In genomic region chr3:11635671-11636371, GRCh38 we compare ENCODE assay signal across 16 cellular contexts. TPM values are rescaled to one million over a fixed set of nuclear protein-coding genes. Genes with fewer than 3 reads are reported as not detected.
A peak's percentile ranks its signal among the peaks of the same experiment; 100 is the strongest.
DNase-seq lines count a peak whose midpoint lies in the region; TF ChIP-seq lines count a peak whose summit lies in the region.
"Had no signal": no experiment of that assay in that cellular context is flagged by ENCODE, and none has a peak within 500 bp of the region (broad histone marks: within the 10 kb centered on the region; RNA-seq: fewer than 3 reads in every experiment).

No MANE protein-coding gene starts in this region.

- no peaks in the 10 kb centered on the region for H3K27me3 ChIP-seq in BLaER1 treated with 17β-estradiol and CSF1 and Interleukin-3, amounts not matched to agents 10 nM and 100 nM
- H3K27me3 ChIP-seq in OCI-LY1 (ENCODE audit: insufficient read depth, low read length) (no peaks in the 10 kb centered on the region), fibroblast of lung (ENCODE audit: control insufficient read depth, insufficient read depth, low read length) (no peaks in the 10 kb centered on the region), parathyroid adenoma (ENCODE audit: control insufficient read depth, insufficient read depth, low read length) (no peaks in the 10 kb centered on the region), Peyer's patch (no peaks in the 10 kb centered on the region)
- H3K27me3 ChIP-seq: ovary had no signal

- peaks cover 96 to 100% (median 100%) of the 10 kb centered on the region in 11 experiments for H4K20me1 ChIP-seq in BLaER1 treated with 17β-estradiol and CSF1 and Interleukin-3, amounts not matched to agents 10 nM and 100 nM
- H4K20me1 ChIP-seq in OCI-LY1 (ENCODE audit: insufficient read depth, low read length) = 0 out of 2 replicates have a peak, but pooled peaks cover 11% of the 10 kb centered on the region
- H4K20me1 ChIP-seq in fibroblast of lung (ENCODE audit: control insufficient read depth, extremely low read depth, insufficient read depth, low read length) = no peaks in the 10 kb centered on the region

- no peaks in the 10 kb centered on the region for H3K9me2 ChIP-seq in OCI-LY1 (ENCODE audit: low read depth, low read length)

- peaks cover 98% of the 10 kb centered on the region for H3K79me2 ChIP-seq in OCI-LY1 (ENCODE audit: insufficient read depth, low read length)
- peaks cover 94% of the 10 kb centered on the region for H3K79me2 ChIP-seq in fibroblast of lung (ENCODE audit: control insufficient read depth, insufficient read depth, low read length)
- H3K79me2 ChIP-seq in parathyroid adenoma = peaks cover 63% of the 10 kb centered on the region

- H3K9me3 ChIP-seq in BLaER1 treated with 17β-estradiol and CSF1 and Interleukin-3, amounts not matched to agents 10 nM and 100 nM (replicated peaks in 1 of 11) = peaks cover 0 to 12% (median 4%) of the 10 kb centered on the region in 11 experiments; a peak in 8 of 22 replicates
- no peaks in the 10 kb centered on the region for H3K9me3 ChIP-seq in OCI-LY1 (ENCODE audit: low read length)
- no peaks in the 10 kb centered on the region for H3K9me3 ChIP-seq in fibroblast of lung (ENCODE audit: control insufficient read depth, insufficient read depth, low read depth, low read length)
- no peaks in the 10 kb centered on the region for H3K9me3 ChIP-seq in parathyroid adenoma (ENCODE audit: control insufficient read depth, low read length)
- no peaks in the 10 kb centered on the region for H3K9me3 ChIP-seq in Peyer's patch
- H3K9me3 ChIP-seq: ovary had no signal

- H3K36me3 ChIP-seq in BLaER1 treated with 17β-estradiol and CSF1 and Interleukin-3, amounts not matched to agents 10 nM and 100 nM = peaks cover 9 to 86% (median 68%) of the 10 kb centered on the region in 11 experiments; a peak in 21 of 22 replicates
- peaks cover 36% of the 10 kb centered on the region for H3K36me3 ChIP-seq in OCI-LY1 (ENCODE audit: insufficient read depth, low read length)
- no peaks in the 10 kb centered on the region for H3K36me3 ChIP-seq in fibroblast of lung (ENCODE audit: control insufficient read depth, insufficient read depth, low read length)
- no peaks in the 10 kb centered on the region for H3K36me3 ChIP-seq in parathyroid adenoma (ENCODE audit: control insufficient read depth, insufficient read depth, low read length)
- H3K36me3 ChIP-seq in Peyer's patch = no peaks in the 10 kb centered on the region
- H3K36me3 ChIP-seq: ovary had no signal

- H3K4me1 ChIP-seq in BLaER1 treated with 17β-estradiol and CSF1 and Interleukin-3, amounts not matched to agents 10 nM and 100 nM = peaks cover 69 to 89% (median 77%) of the 10 kb centered on the region in 10 experiments
- peaks cover 68% of the 10 kb centered on the region for H3K4me1 ChIP-seq in OCI-LY1 (ENCODE audit: insufficient read depth, low read length, severe bottlenecking)
- H3K4me1 ChIP-seq in fibroblast of lung (ENCODE audit: control insufficient read depth, extremely low read depth, insufficient read depth, low read length) = peaks cover 11% of the 10 kb centered on the region
- H3K4me1 ChIP-seq in parathyroid adenoma = peaks cover 17% of the 10 kb centered on the region
- H3K4me1 ChIP-seq in Peyer's patch = peaks cover 0 to 67% (median 0%) of the 10 kb centered on the region in 4 donors

- H2AFZ ChIP-seq in OCI-LY1 (ENCODE audit: low read length) (no peak overlapping the region), fibroblast of lung (ENCODE audit: low read length) (no peak overlapping the region), parathyroid adenoma (no peak overlapping the region)

- peak overlapping the region in 1 of 11 experiments; percentile 51; a peak in 1 of 22 replicates for H3K9ac ChIP-seq in BLaER1 treated with 17β-estradiol and CSF1 and Interleukin-3, amounts not matched to agents 10 nM and 100 nM
- H3K9ac ChIP-seq in OCI-LY1 (ENCODE audit: low read length) (no peak overlapping the region), fibroblast of lung (ENCODE audit: insufficient read depth, low read length) (no peak overlapping the region), parathyroid adenoma (no peak overlapping the region)
- H3K9ac ChIP-seq: KMS-11 had no signal

- H3K4me2 ChIP-seq in BLaER1 treated with 17β-estradiol and CSF1 and Interleukin-3, amounts not matched to agents 10 nM and 100 nM = peak overlapping the region; percentile 30 to 99 (median 67); a peak in 20 of 22 replicates
- H3K4me2 ChIP-seq in OCI-LY1 (ENCODE audit: low read length) (peak overlapping the region; percentile 70; the same call in 1 of the 2 replicates), fibroblast of lung (ENCODE audit: extremely low read depth, insufficient read depth, low read length) (peak overlapping the region; percentile 36), parathyroid adenoma (ENCODE audit: low read length) (peak overlapping the region; percentile 41)
- H3K4me2 ChIP-seq: KMS-11 had no signal

- H3K27ac ChIP-seq in BLaER1 treated with 17β-estradiol and CSF1 and Interleukin-3, amounts not matched to agents 10 nM and 100 nM = no peak overlapping the region
- H3K27ac ChIP-seq in OCI-LY1 (ENCODE audit: low read depth, low read length, poor library complexity, severe bottlenecking) (no peak overlapping the region), fibroblast of lung (ENCODE audit: insufficient read depth, low read length) (no peak overlapping the region), parathyroid adenoma (peak overlapping the region; percentile 37), Peyer's patch (peak overlapping the region in 1 of 4 donors; percentile 94)
- H3K27ac ChIP-seq: KMS-11, SK-N-MC had no signal

- H3K4me3 ChIP-seq in BLaER1 treated with 17β-estradiol and CSF1 and Interleukin-3, amounts not matched to agents 10 nM and 100 nM = no peak overlapping the region
- no peak overlapping the region for H3K4me3 ChIP-seq in OCI-LY1 (ENCODE audit: low read depth, low read length, poor library complexity, severe bottlenecking)
- no peak overlapping the region for H3K4me3 ChIP-seq in fibroblast of lung (replicated peaks in 1 of 4; ENCODE audit: control extremely low read depth in 1 of 4, insufficient read depth in 1 of 4, low read depth in 3 of 4, low read length in 4 of 4)
- no peak overlapping the region for H3K4me3 ChIP-seq in parathyroid adenoma (ENCODE audit: low read depth, low read length)
- no peak overlapping the region for H3K4me3 ChIP-seq in Peyer's patch
- H3K4me3 ChIP-seq: ovary, SK-N-MC had no signal

- no peak for DNase-seq in fibroblast of lung (ENCODE audit: low read depth in 2 of 2)
- no peak for DNase-seq in cerebellar nuclear complex (lab: John Stamatoyannopoulos, UW)
- no peak for DNase-seq in Peyer's patch
- DNase-seq in NCI-H1417 treated with DMSO at 0.1 percent for 48 hours (lab: John Stamatoyannopoulos, UW) = no peak
- no peak for DNase-seq in NCI-H69 (lab: John Stamatoyannopoulos, UW)
- DNase-seq: activated B cell treated with CpG ODN at 0.5 μM for 24 hours; activated T-cell treated with anti-CD3 and anti-CD28 coated beads for 4 hours; effector memory CD4-positive, alpha-beta T cell; head of caudate nucleus; NCI-H2029 treated with DMSO at 0.1 percent for 48 hours; ovary had no signal

- TF ChIP-seq POLR2A in Peyer's patch (IDR thresholded peaks at IDR 0.05) = no peak

- TF ChIP-seq CTCF in OCI-LY1 (IDR thresholded peaks at IDR 0.05; ENCODE audit: low read length) (no peak), fibroblast of lung (conservative IDR thresholded peaks at IDR 0.05 in 1 of 2, IDR thresholded peaks at IDR 0.05 in 1 of 2; ENCODE audit: low read depth in 1 of 2, low read length in 2 of 2) (no peak), parathyroid adenoma (IDR thresholded peaks at IDR 0.05) (no peak), Peyer's patch (IDR thresholded peaks at IDR 0.05) (no peak)

- H3F3A ChIP-seq in OCI-LY1 (ENCODE audit: insufficient read depth, low read length) = no peaks in the 10 kb centered on the region

RNA-seq across cellular contexts. Expression of gene VGLL4, which starts 7.9 kb away (rescaled TPM):
- total RNA-seq in fibroblast of lung = 34.7 and 37.8 TPM in 2 replicates
- 17.5 and 18.4 TPM in 2 replicates for polyA plus RNA-seq in fibroblast of lung
- 13.3 and 13.9 TPM in 2 replicates for polyA plus RNA-seq in fibroblast of lung (2012)
- 12.7 and 23.8 TPM in 2 replicates for polyA minus RNA-seq in fibroblast of lung (ENCODE audit: low replicate concordance)
- 10 to 100 TPM; 41.7 to 66.7 (median 59.4) TPM for total RNA-seq in Peyer's patch
